8 cellular contexts compared by ENCODE assay signal in the genomic region with DNA sequence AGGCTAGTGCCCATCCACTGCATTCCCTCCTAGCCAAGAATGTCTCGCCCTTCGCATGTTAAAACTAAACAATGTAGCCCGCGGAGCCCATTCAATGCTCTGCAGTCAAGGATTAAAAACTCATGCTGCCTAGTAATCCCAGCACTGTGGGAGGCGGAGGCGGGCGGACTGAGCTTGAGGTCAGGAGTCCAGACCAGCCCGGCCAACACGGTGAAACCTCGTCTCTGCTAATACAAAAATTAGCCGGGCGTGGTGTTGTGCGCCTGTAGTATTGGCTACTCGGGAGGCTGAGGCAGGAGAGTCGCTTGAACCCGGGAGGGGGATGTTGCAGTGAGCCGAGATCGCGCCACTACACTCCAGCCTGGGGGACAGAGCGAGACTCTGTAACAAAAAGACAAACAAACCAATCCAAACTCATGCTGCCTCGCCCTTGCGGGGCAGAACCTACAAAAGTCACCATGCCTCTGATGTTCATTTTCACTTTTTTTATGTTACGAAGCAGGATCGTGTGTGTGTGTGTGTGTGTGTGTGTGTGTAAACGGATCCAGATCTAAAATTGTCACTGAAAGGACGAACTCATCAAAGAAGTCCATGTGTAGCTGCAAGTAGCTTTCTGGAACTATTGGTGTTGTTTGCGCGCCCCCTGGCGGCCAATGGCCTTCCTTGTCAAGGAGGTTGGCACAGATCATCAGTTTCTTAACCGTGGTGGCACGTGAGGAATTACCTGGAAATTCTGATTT. TPM values are rescaled to one million over a fixed set of nuclear protein-coding genes. Genes with fewer than 3 reads are reported as not detected.
DNase-seq lines count a peak whose midpoint lies in the region; ATAC-seq and TF ChIP-seq lines count a peak whose summit lies in the region.

No MANE protein-coding gene starts in this region.

- 16% methylated on average over 31 of the region's 31 CpGs for WGBS in lung, 2 donors

- DNase-seq in CD1c-positive myeloid dendritic cell (ENCODE audit: extremely low spot score) (peak; percentile 92), HS-27A (ENCODE audit: low read depth) (peak; percentile 79), NCI-H82 treated with DMSO at 0.1 percent for 48 hours (lab: John Stamatoyannopoulos, UW; ENCODE audit: unreplicated experiment) (peak; percentile 74), lung (ENCODE audit: low spot score) (peak; percentile 92)
- peak; percentile 92 for DNase-seq in activated CD8-positive, alpha-beta T cell treated with anti-CD3 and anti-CD28 coated beads, Interleukin-2, amount 10 ng/mL, durations not matched to agents 7 days and 5 days
- DNase-seq in effector CD8-positive, alpha-beta T cell (lab: John Stamatoyannopoulos, UW), result peak; percentile 91
- peak; percentile 88 to 93 for DNase-seq in stimulated activated CD4-positive, alpha-beta T cell treated with anti-CD3 and anti-CD28 coated beads, Interleukin-4, amount 100 ng/mL, for 48 hours (ENCODE audit: low read depth in 2 of 2)

- no peaks in the 10 kb centered on the region for H3K27me3 ChIP-seq in lung (ENCODE audit: control insufficient read depth, insufficient read depth)

- TF ChIP-seq CTCF in lung (IDR thresholded peaks at IDR 0.05; ENCODE audit: control extremely low read depth, extremely low read depth), result peak; percentile 93

- no peaks in the 10 kb centered on the region for H3K36me3 Mint-ChIP-seq in activated CD8-positive, alpha-beta T cell treated with anti-CD3 and anti-CD28 coated beads, Interleukin-2, amount 10 ng/mL, durations not matched to agents 7 days and 5 days (ENCODE audit: low read depth)

- no peaks in the 10 kb centered on the region for H3K4me1 ChIP-seq in lung (ENCODE audit: control insufficient read depth in 2 of 2, insufficient read depth in 2 of 2, low read length in 2 of 2)

- no peak overlapping the region for H3K4me3 Mint-ChIP-seq in activated CD8-positive, alpha-beta T cell treated with anti-CD3 and anti-CD28 coated beads, Interleukin-2, amount 10 ng/mL, durations not matched to agents 7 days and 5 days

- peak; percentile 88 for ATAC-seq in activated CD8-positive, alpha-beta T cell treated with anti-CD3 and anti-CD28 coated beads, Interleukin-2, amount 10 ng/mL, durations not matched to agents 7 days and 5 days
- ATAC-seq in lung (ENCODE audit: insufficient read depth, low FRiP score) (peak; percentile 62), GM21526 (IDR thresholded peaks at IDR 0.05; ENCODE audit: low FRiP score, unreplicated experiment) (no peak)

- H3K9me3 ChIP-seq in lung (ENCODE audit: control insufficient read depth in 2 of 2, insufficient read depth in 1 of 2, low read length in 1 of 2), result no peaks in the 10 kb centered on the region

- CTCF ChIA-PET in activated CD8-positive, alpha-beta T cell treated with anti-CD3 and anti-CD28 coated beads, Interleukin-2, amount 10 ng/mL, durations not matched to agents 7 days and 5 days (lab: Charles Lee), result interaction anchor here (0.7 to 4.6 kb wide), 45 partner anchors 8 to 569 kb away, joined by 3 to 63 read pairs (median 5); no protein-coding TSS in a partner anchor

- H3K36me3 ChIP-seq in lung (ENCODE audit: control insufficient read depth in 2 of 2, insufficient read depth in 2 of 2, low read length in 2 of 2), result no peaks in the 10 kb centered on the region

- H3K4me1 Mint-ChIP-seq in activated CD8-positive, alpha-beta T cell treated with anti-CD3 and anti-CD28 coated beads, Interleukin-2, amount 10 ng/mL, durations not matched to agents 7 days and 5 days (ENCODE audit: low read depth), result peaks cover 2% of the 10 kb centered on the region

- POLR2A ChIA-PET in activated CD8-positive, alpha-beta T cell treated with anti-CD3 and anti-CD28 coated beads, Interleukin-2, amount 10 ng/mL, durations not matched to agents 7 days and 5 days (lab: Charles Lee), result interaction anchor here (1.0 to 1.7 kb wide), 2 partner anchors 58 to 91 kb away, joined by 3 read pairs; no protein-coding TSS in a partner anchor

- peaks cover 37% of the 10 kb centered on the region for H3K27me3 Mint-ChIP-seq in activated CD8-positive, alpha-beta T cell treated with anti-CD3 and anti-CD28 coated beads, Interleukin-2, amount 10 ng/mL, durations not matched to agents 7 days and 5 days (ENCODE audit: low read depth)

- H3K27ac ChIP-seq in lung (ENCODE audit: low read depth in 1 of 2, low read length in 1 of 2), result no peak overlapping the region

- no peak overlapping the region for H3K27ac Mint-ChIP-seq in activated CD8-positive, alpha-beta T cell treated with anti-CD3 and anti-CD28 coated beads, Interleukin-2, amount 10 ng/mL, durations not matched to agents 7 days and 5 days

- H3K4me3 ChIP-seq in lung, result no peak overlapping the region

- H3K9me3 Mint-ChIP-seq in activated CD8-positive, alpha-beta T cell treated with anti-CD3 and anti-CD28 coated beads, Interleukin-2, amount 10 ng/mL, durations not matched to agents 7 days and 5 days (ENCODE audit: insufficient read depth), result no peaks in the 10 kb centered on the region

RNA-seq across cellular contexts. Expression of a gene that starts 54.8 kb away (rescaled TPM):
- not detected for total RNA-seq in activated CD8-positive, alpha-beta T cell treated with anti-CD3 and anti-CD28 coated beads, Interleukin-2, amount 10 ng/mL, durations not matched to agents 7 days and 5 days
- total RNA-seq in lung, result 1 to 10 TPM in 1 of 2 donors, under 1 TPM in 1; 0.94 to 1.0 TPM
- polyA plus RNA-seq in lung, result 1 to 10 TPM in 1 of 2 donors, under 1 TPM in 1; 0.89 to 1.5 TPM

RNA-seq across cellular contexts. Expression of a gene that starts 54.9 kb away (rescaled TPM):
- total RNA-seq in activated CD8-positive, alpha-beta T cell treated with anti-CD3 and anti-CD28 coated beads, Interleukin-2, amount 10 ng/mL, durations not matched to agents 7 days and 5 days, result 100 to 1,000 TPM; 227 TPM
- 100 to 1,000 TPM; 105 to 197 TPM for total RNA-seq in lung
- 100 to 1,000 TPM; 109 to 117 TPM for polyA plus RNA-seq in lung
